16 cellular contexts compared by ENCODE assay signal in the genomic region with DNA sequence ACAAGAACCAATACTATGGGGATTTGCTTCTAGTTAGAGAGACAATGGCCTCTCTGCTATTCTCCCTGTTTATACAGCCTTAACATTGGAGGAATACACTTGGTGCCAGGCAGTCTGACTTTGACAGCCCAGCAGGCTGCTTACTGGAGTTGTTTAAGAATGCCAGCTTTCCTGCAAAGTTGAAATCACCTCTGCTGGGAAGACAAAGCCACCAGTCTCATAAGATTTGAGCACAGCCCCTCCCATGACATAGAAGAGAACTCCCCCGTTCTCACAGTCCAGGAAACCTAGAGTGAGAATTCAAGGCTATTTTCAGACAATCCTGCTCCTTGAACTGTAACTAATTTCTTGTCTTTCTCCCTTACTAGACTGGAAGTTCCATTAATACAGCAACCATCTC. TPM values are rescaled to one million over a fixed set of nuclear protein-coding genes. Genes with fewer than 3 reads are reported as not detected.
A peak's percentile ranks its signal among the peaks of the same experiment; 100 is the strongest.
DNase-seq lines count a peak whose midpoint lies in the region; ATAC-seq and TF ChIP-seq lines count a peak whose summit lies in the region.
"Had no signal": no experiment of that assay in that cellular context is flagged by ENCODE, and none has a peak within 500 bp of the region (broad histone marks: within the 10 kb centered on the region; RNA-seq: fewer than 3 reads in every experiment).

No MANE protein-coding gene starts in this region.

- no peaks in the 10 kb centered on the region for H3K9me3 Mint-ChIP-seq in endodermal cell

- H3K4me1 ChIP-seq in heart left ventricle (peaks cover 0 to 19% (median 2%) of the 10 kb centered on the region in 12 donors), endodermal cell (ENCODE audit: control insufficient read depth, insufficient read depth, low read length) (peaks cover 6% of the 10 kb centered on the region), subcutaneous abdominal adipose tissue (ENCODE audit: control insufficient read depth in 5 of 5, insufficient read depth in 5 of 5, low read length in 5 of 5) (peaks cover 0 to 31% (median 4%) of the 10 kb centered on the region in 5 donors)

- H3K36me3 Mint-ChIP-seq in endodermal cell (ENCODE audit: low read depth) = no peaks in the 10 kb centered on the region

- H3K9me3 ChIP-seq in heart left ventricle (no peaks in the 10 kb centered on the region), endodermal cell (ENCODE audit: control insufficient read depth, low read length) (no peaks in the 10 kb centered on the region), subcutaneous abdominal adipose tissue (ENCODE audit: control insufficient read depth in 5 of 5, low read length in 5 of 5) (no peaks in the 10 kb centered on the region)
- H3K9me3 ChIP-seq: BLaER1 treated with 17β-estradiol and CSF1 and Interleukin-3, amounts not matched to agents 10 nM and 100 nM had no signal

- H3K9ac ChIP-seq in endodermal cell (ENCODE audit: extremely low read depth, low read length, poor library complexity, severe bottlenecking) = no peak overlapping the region
- peak overlapping the region in 1 of 5 donors; percentile 5 for H3K9ac ChIP-seq in subcutaneous abdominal adipose tissue (ENCODE audit: low read length in 5 of 5)
- H3K9ac ChIP-seq: BLaER1 treated with 17β-estradiol and CSF1 and Interleukin-3, amounts not matched to agents 10 nM and 100 nM had no signal

- intact Hi-C loops in heart left ventricle (cut with DNase I) = no loop called here
- intact Hi-C loops in Right ventricle myocardium inferior (cut with DNase I) = no loop called here

- no peak for TF ChIP-seq POLR2A in heart left ventricle (IDR thresholded peaks at IDR 0.05)

- H3K4me1 Mint-ChIP-seq in endodermal cell = peaks cover 19% of the 10 kb centered on the region

- no peaks in the 10 kb centered on the region for H3K27me3 Mint-ChIP-seq in endodermal cell (ENCODE audit: insufficient read depth)

- DNase-seq in heart left ventricle (no peak), Right ventricle myocardium inferior (ENCODE audit: missing footprints) (no peak), endodermal cell (no peak), left kidney (ENCODE audit: low read depth, low spot score) (peak; percentile 33)
- no peak for DNase-seq in activated naive CD4-positive, alpha-beta T cell treated with anti-CD3 and anti-CD28 coated beads, Interleukin-2, amount 50 U/mL, for 16 hours
- no peak for DNase-seq in stimulated activated CD4-positive, alpha-beta T cell treated with anti-CD3 and anti-CD28 coated beads, Interleukin-12 subunit alpha, Interleukin-12 subunit beta, amount 100 ng/mL, for 4 hours
- DNase-seq: 8988T, NCI-H2171, NCI-H446 treated with DMSO at 0.1 percent for 48 hours, NCI-H82 had no signal

- H3K4me3 ChIP-seq in heart left ventricle (no peak overlapping the region), endodermal cell (ENCODE audit: low read length) (no peak overlapping the region), subcutaneous abdominal adipose tissue (ENCODE audit: low read depth in 1 of 5, low read length in 5 of 5) (no peak overlapping the region)
- H3K4me3 ChIP-seq: BLaER1 treated with 17β-estradiol and CSF1 and Interleukin-3, amounts not matched to agents 10 nM and 100 nM; K562 had no signal

- H3K27me3 ChIP-seq in heart left ventricle (no peaks in the 10 kb centered on the region), endodermal cell (ENCODE audit: control insufficient read depth, insufficient read depth, low read length, poor library complexity, severe bottlenecking) (no peaks in the 10 kb centered on the region), subcutaneous abdominal adipose tissue (ENCODE audit: control insufficient read depth in 5 of 5, insufficient read depth in 4 of 5, low read length in 5 of 5) (peaks cover 0 to 4% (median 0%) of the 10 kb centered on the region in 5 donors)
- H3K27me3 ChIP-seq: BLaER1 treated with 17β-estradiol and CSF1 and Interleukin-3, amounts not matched to agents 10 nM and 100 nM had no signal

- WGBS in heart left ventricle, 4 donors = 25 to 40% (median 32%) methylated on average over 1 of the region's 1 CpG
- WGBS in endodermal cell (ENCODE audit: insufficient coverage in 1 of 2, insufficient read length in 1 of 2), 2 experiments = 86 to 88% methylated on average over 1 of the region's 1 CpG

- no peak overlapping the region for H3K4me3 Mint-ChIP-seq in endodermal cell

- H3K27ac Mint-ChIP-seq in endodermal cell = peak overlapping the region; percentile 42

- H3K36me3 ChIP-seq in heart left ventricle (no peaks in the 10 kb centered on the region), endodermal cell (ENCODE audit: control insufficient read depth, insufficient read depth, low read length) (no peaks in the 10 kb centered on the region), subcutaneous abdominal adipose tissue (ENCODE audit: control insufficient read depth in 5 of 5, insufficient read depth in 5 of 5, low read length in 5 of 5) (no peaks in the 10 kb centered on the region)
- H3K36me3 ChIP-seq: BLaER1 treated with 17β-estradiol and CSF1 and Interleukin-3, amounts not matched to agents 10 nM and 100 nM had no signal

- TF ChIP-seq CTCF in heart left ventricle (IDR thresholded peaks at IDR 0.05) = no peak
- no peak for TF ChIP-seq CTCF in endodermal cell (conservative IDR thresholded peaks at IDR 0.05)

- H3K27ac ChIP-seq in heart left ventricle (peak overlapping the region in 8 of 12 donors; percentile 45 to 72 (median 60)), endodermal cell (ENCODE audit: low read depth, low read length) (no peak overlapping the region), subcutaneous abdominal adipose tissue (ENCODE audit: low read depth, low read length) (peak overlapping the region; percentile 21)
- H3K27ac ChIP-seq: BLaER1 treated with 17β-estradiol and CSF1 and Interleukin-3, amounts not matched to agents 10 nM and 100 nM had no signal

- ATAC-seq in heart left ventricle = no peak
- no peak for ATAC-seq in Right ventricle myocardium inferior
- ATAC-seq in HG03280 (IDR thresholded peaks at IDR 0.05; ENCODE audit: unreplicated experiment) = no peak
- ATAC-seq: K562, Panc1 had no signal

RNA-seq across cellular contexts. Expression of a gene that starts 21.1 kb away (rescaled TPM):
- 1 to 10 TPM in 2 of 9 donors, under 1 TPM in 4, not detected in 3; 0.16 to 1.3 (median 0.60) TPM for total RNA-seq in heart left ventricle
- under 1 TPM; 0.04 to 0.15 TPM for polyA plus RNA-seq in heart left ventricle
- 2.4 TPM for total RNA-seq in Right ventricle myocardium inferior
- under 1 TPM in 1 of 2 donors, not detected in 1; 0.64 TPM for total RNA-seq in endodermal cell
- polyA plus RNA-seq in endodermal cell (2013, experiment 1 of 2) = not detected
- polyA plus RNA-seq in endodermal cell (2013, experiment 2 of 2) = not detected
- total RNA-seq: G401 had no signal
